ENCODE assay signal across 11 cellular contexts in the genomic region with DNA sequence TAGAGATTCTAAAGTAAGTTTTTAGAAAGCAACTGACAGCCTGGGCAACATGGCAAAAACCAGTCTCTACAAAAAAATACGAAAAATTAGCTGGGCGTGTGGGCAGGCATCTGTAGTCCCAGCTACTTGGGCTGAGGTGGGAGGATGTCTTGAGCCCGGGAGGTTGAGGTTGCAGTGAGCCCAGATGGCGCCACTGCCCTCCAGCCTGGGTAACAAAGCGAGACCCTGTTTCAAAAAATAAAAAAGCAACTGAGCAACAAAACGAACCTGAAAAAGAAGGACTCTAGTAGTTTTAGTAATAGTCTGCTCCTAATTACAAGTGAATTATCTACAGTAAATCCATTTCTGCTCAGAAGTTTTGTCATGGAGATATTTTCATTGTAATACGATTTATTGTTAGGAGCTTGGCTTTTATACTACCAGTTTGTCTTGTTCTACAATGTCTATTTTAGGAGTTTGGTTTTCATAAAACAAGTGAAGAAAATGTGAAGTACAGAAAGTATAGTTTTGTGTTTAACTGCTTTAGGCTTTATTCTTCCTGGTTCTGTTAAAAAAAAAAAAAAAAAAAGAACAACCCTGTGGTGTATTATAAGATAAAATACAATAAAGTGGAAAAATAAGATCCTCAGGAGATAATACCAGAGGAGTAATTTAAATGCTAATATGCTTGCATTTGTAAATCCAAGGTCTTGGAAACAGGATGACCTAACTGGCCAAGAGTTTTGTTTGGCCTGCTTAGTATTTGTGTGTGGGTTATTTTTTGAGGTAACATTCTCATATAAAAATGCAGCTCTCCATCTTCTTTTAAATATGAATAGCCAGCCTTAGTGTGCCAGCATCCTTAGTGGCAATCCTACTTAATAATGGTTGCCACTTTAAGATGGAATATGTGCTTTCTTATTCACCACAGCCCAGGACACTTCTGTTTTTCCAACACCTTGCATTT. TPM values are rescaled to one million over a fixed set of nuclear protein-coding genes. Genes with fewer than 3 reads are reported as not detected.
DNase-seq lines count a peak whose midpoint lies in the region; ATAC-seq and TF ChIP-seq lines count a peak whose summit lies in the region.
"Had no signal": no experiment of that assay in that cellular context is flagged by ENCODE, and none has a peak within 500 bp of the region (broad histone marks: within the 10 kb centered on the region; RNA-seq: fewer than 3 reads in every experiment).

No MANE protein-coding gene starts in this region.

- H3K36me3 ChIP-seq in OCI-LY1 (ENCODE audit: insufficient read depth, low read length): peaks cover 45% of the 10 kb centered on the region
- no peaks in the 10 kb centered on the region for H3K36me3 ChIP-seq in endocrine pancreas (ENCODE audit: control insufficient read depth, insufficient read depth, low read length)

- H3K4me1 ChIP-seq in OCI-LY1 (ENCODE audit: insufficient read depth, low read length, severe bottlenecking) (peaks cover 40% of the 10 kb centered on the region), endocrine pancreas (ENCODE audit: control insufficient read depth, insufficient read depth, low read length) (peaks cover 6% of the 10 kb centered on the region)

- peak overlapping the region; percentile 93 for H3K4me3 ChIP-seq in OCI-LY1 (ENCODE audit: low read depth, low read length, poor library complexity, severe bottlenecking)
- peak overlapping the region; percentile 15 for H3K4me3 ChIP-seq in endocrine pancreas (ENCODE audit: control insufficient read depth, insufficient read depth, low read length)

- peaks cover 37% of the 10 kb centered on the region for H3K36me3 Mint-ChIP-seq in activated naive CD4-positive, alpha-beta T cell treated with anti-CD3 and anti-CD28 coated beads, Interleukin-2, amount 10 ng/mL, durations not matched to agents 7 days and 5 days
- H3K36me3 Mint-ChIP-seq in activated naive CD4-positive, alpha-beta T cell treated with anti-CD3 and anti-CD28 coated beads, Interleukin-2, amount 50 U/mL, for 72 hours: peaks cover 10 to 21% of the 10 kb centered on the region in 2 donors
- H3K36me3 Mint-ChIP-seq: natural killer cell had no signal

- H3K9ac ChIP-seq in OCI-LY1 (ENCODE audit: low read length) (peak overlapping the region; percentile 40; the same call in 1 of the 2 replicates), endocrine pancreas (ENCODE audit: control insufficient read depth, insufficient read depth, low read length) (no peak overlapping the region)

- H3K9me3 ChIP-seq in OCI-LY1 (ENCODE audit: low read length) (no peaks in the 10 kb centered on the region), endocrine pancreas (ENCODE audit: control insufficient read depth, low read length) (no peaks in the 10 kb centered on the region)
- H3K9me3 ChIP-seq: esophagus muscularis mucosa had no signal

- no peaks in the 10 kb centered on the region for H3K27me3 ChIP-seq in OCI-LY1 (ENCODE audit: insufficient read depth, low read length)
- H3K27me3 ChIP-seq in endocrine pancreas (ENCODE audit: control insufficient read depth, insufficient read depth, low read length): no peaks in the 10 kb centered on the region
- H3K27me3 ChIP-seq: esophagus muscularis mucosa had no signal

- no peaks in the 10 kb centered on the region for H3F3A ChIP-seq in OCI-LY1 (ENCODE audit: insufficient read depth, low read length)

- peaks cover 67% of the 10 kb centered on the region for H3K79me2 ChIP-seq in OCI-LY1 (ENCODE audit: insufficient read depth, low read length)

- no peak overlapping the region for H3K27ac Mint-ChIP-seq in activated naive CD4-positive, alpha-beta T cell treated with anti-CD3 and anti-CD28 coated beads, Interleukin-2, amount 10 ng/mL, durations not matched to agents 7 days and 5 days
- peak overlapping the region in 1 of 2 donors; percentile 38 for H3K27ac Mint-ChIP-seq in activated naive CD4-positive, alpha-beta T cell treated with anti-CD3 and anti-CD28 coated beads, Interleukin-2, amount 50 U/mL, for 72 hours

- no peaks in the 10 kb centered on the region for H3K27me3 Mint-ChIP-seq in activated naive CD4-positive, alpha-beta T cell treated with anti-CD3 and anti-CD28 coated beads, Interleukin-2, amount 10 ng/mL, durations not matched to agents 7 days and 5 days

- peak overlapping the region; percentile 85 for H3K4me2 ChIP-seq in OCI-LY1 (ENCODE audit: low read length)

- ATAC-seq in activated naive CD4-positive, alpha-beta T cell treated with anti-CD3 and anti-CD28 coated beads, Interleukin-2, amount 50 U/mL, for 72 hours: no peak
- no peak for ATAC-seq in HG02678 (IDR thresholded peaks at IDR 0.05; ENCODE audit: unreplicated experiment)
- ATAC-seq: natural killer cell had no signal

- H2AFZ ChIP-seq in OCI-LY1 (ENCODE audit: low read length): no peak overlapping the region

- H4K20me1 ChIP-seq in OCI-LY1 (ENCODE audit: insufficient read depth, low read length): peaks cover 3% of the 10 kb centered on the region; the same call in 1 of the 2 replicates

- no peak for DNase-seq in activated naive CD4-positive, alpha-beta T cell treated with anti-CD3 and anti-CD28 coated beads, Interleukin-2, amount 10 ng/mL, durations not matched to agents 7 days and 5 days
- no peak for DNase-seq in activated naive CD4-positive, alpha-beta T cell treated with anti-CD3 and anti-CD28 coated beads, Interleukin-2, amount 50 U/mL, for 72 hours (ENCODE audit: low spot score in 2 of 2)
- DNase-seq in substantia nigra (lab: John Stamatoyannopoulos, UW): peak in 4 of 49 donors; percentile 1 to 5 (median 4)
- no peak for DNase-seq in AG08395 (ENCODE audit: low spot score)
- DNase-seq in foreskin melanocyte: no peak
- DNase-seq: activated T-cell treated with anti-CD3 and anti-CD28 coated beads, Interleukin-2, amount 50 U/mL, for 1 hour; natural killer cell had no signal

- CTCF ChIA-PET in activated naive CD4-positive, alpha-beta T cell treated with anti-CD3 and anti-CD28 coated beads, Interleukin-2, amount 10 ng/mL, durations not matched to agents 7 days and 5 days (lab: Charles Lee): no interaction called here

- peak overlapping the region; percentile 11 for H3K4me3 Mint-ChIP-seq in activated naive CD4-positive, alpha-beta T cell treated with anti-CD3 and anti-CD28 coated beads, Interleukin-2, amount 10 ng/mL, durations not matched to agents 7 days and 5 days

- peaks cover 35% of the 10 kb centered on the region for H3K4me1 Mint-ChIP-seq in activated naive CD4-positive, alpha-beta T cell treated with anti-CD3 and anti-CD28 coated beads, Interleukin-2, amount 10 ng/mL, durations not matched to agents 7 days and 5 days

- no peaks in the 10 kb centered on the region for H3K9me2 ChIP-seq in OCI-LY1 (ENCODE audit: low read depth, low read length)

- peak overlapping the region; percentile 74 for H3K27ac ChIP-seq in OCI-LY1 (ENCODE audit: low read depth, low read length, poor library complexity, severe bottlenecking)
- peak overlapping the region; percentile 22 for H3K27ac ChIP-seq in substantia nigra (ENCODE audit: low read depth, low read length, poor library complexity, severe bottlenecking)
- H3K27ac ChIP-seq: esophagus muscularis mucosa had no signal

- H3K9me3 Mint-ChIP-seq in activated naive CD4-positive, alpha-beta T cell treated with anti-CD3 and anti-CD28 coated beads, Interleukin-2, amount 10 ng/mL, durations not matched to agents 7 days and 5 days: no peaks in the 10 kb centered on the region
- H3K9me3 Mint-ChIP-seq in activated naive CD4-positive, alpha-beta T cell treated with anti-CD3 and anti-CD28 coated beads, Interleukin-2, amount 50 U/mL, for 72 hours: no peaks in the 10 kb centered on the region
- H3K9me3 Mint-ChIP-seq: natural killer cell had no signal

- TF ChIP-seq CTCF in OCI-LY1 (IDR thresholded peaks at IDR 0.05; ENCODE audit: low read length): peak; percentile 40

RNA-seq across cellular contexts. Expression of gene TMX1, which starts 2.8 kb away (rescaled TPM):
- total RNA-seq in activated naive CD4-positive, alpha-beta T cell treated with anti-CD3 and anti-CD28 coated beads, Interleukin-2, amount 50 U/mL, for 72 hours: 10 to 100 TPM; 41.8 to 46.9 TPM
